Comparison of ENCODE assay signal across 1 cellular context in genomic region chr6:126056355-126057004, GRCh38.
TF ChIP-seq lines count a peak whose summit lies in the region.

No MANE protein-coding gene starts in this region.

TF ChIP-seq in GM23338, 12 proteins besides CTCF, POLR2A, EP300 and RAD21 (continued from another document):
- TF ChIP-seq, protein P1, sequence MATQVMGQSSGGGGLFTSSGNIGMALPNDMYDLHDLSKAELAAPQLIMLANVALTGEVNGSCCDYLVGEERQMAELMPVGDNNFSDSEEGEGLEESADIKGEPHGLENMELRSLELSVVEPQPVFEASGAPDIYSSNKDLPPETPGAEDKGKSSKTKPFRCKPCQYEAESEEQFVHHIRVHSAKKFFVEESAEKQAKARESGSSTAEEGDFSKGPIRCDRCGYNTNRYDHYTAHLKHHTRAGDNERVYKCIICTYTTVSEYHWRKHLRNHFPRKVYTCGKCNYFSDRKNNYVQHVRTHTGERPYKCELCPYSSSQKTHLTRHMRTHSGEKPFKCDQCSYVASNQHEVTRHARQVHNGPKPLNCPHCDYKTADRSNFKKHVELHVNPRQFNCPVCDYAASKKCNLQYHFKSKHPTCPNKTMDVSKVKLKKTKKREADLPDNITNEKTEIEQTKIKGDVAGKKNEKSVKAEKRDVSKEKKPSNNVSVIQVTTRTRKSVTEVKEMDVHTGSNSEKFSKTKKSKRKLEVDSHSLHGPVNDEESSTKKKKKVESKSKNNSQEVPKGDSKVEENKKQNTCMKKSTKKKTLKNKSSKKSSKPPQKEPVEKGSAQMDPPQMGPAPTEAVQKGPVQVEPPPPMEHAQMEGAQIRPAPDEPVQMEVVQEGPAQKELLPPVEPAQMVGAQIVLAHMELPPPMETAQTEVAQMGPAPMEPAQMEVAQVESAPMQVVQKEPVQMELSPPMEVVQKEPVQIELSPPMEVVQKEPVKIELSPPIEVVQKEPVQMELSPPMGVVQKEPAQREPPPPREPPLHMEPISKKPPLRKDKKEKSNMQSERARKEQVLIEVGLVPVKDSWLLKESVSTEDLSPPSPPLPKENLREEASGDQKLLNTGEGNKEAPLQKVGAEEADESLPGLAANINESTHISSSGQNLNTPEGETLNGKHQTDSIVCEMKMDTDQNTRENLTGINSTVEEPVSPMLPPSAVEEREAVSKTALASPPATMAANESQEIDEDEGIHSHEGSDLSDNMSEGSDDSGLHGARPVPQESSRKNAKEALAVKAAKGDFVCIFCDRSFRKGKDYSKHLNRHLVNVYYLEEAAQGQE (IDR thresholded peaks at IDR 0.05; ENCODE audit: unreplicated experiment) = no peak
- TF ChIP-seq NANOG (IDR thresholded peaks at IDR 0.05; ENCODE audit: borderline replicate concordance) = no peak
- TF ChIP-seq ETS1 (IDR thresholded peaks at IDR 0.05) = no peak
- no peak for TF ChIP-seq ZNF331 (CRISPR knock-in tag; IDR thresholded peaks at IDR 0.05; ENCODE audit: low read depth)
- no peak for TF ChIP-seq JUNB (IDR thresholded peaks at IDR 0.05; ENCODE audit: unreplicated experiment)
- TF ChIP-seq STAT1 (IDR thresholded peaks at IDR 0.05; ENCODE audit: unreplicated experiment) = no peak
- no peak for TF ChIP-seq EZH2 (IDR thresholded peaks at IDR 0.05; ENCODE audit: low read depth, unreplicated experiment)
- no peak for TF ChIP-seq CREB1 (CRISPR knock-in tag; IDR thresholded peaks at IDR 0.05; ENCODE audit: low read depth)
- TF ChIP-seq POLR2AphosphoS5 (IDR thresholded peaks at IDR 0.05; ENCODE audit: low read depth) = no peak
- no peak for TF ChIP-seq ZNF114 (CRISPR knock-in tag; IDR thresholded peaks at IDR 0.05)
- no peak for TF ChIP-seq EZH2phosphoT487 (IDR thresholded peaks at IDR 0.05; ENCODE audit: unreplicated experiment)
